2 cellular contexts compared by ENCODE assay signal in genomic region chr2:216661639-216662375, GRCh38.
TF ChIP-seq lines count a peak whose summit lies in the region.

No MANE protein-coding gene starts in this region.

TF ChIP-seq in HEK293, 187 proteins besides CTCF, POLR2A, EP300 and RAD21:
- TF ChIP-seq ZNF248 (tag by site-specific recombination; IDR thresholded peaks at IDR 0.05) (no peak), ZNF16 (tag by site-specific recombination; IDR thresholded peaks at IDR 0.05; ENCODE audit: low read depth) (no peak), ZBTB6 (tag by site-specific recombination; IDR thresholded peaks at IDR 0.05) (no peak), ZNF521 (tag by site-specific recombination; IDR thresholded peaks at IDR 0.05) (no peak), AEBP2 (tag by site-specific recombination; IDR thresholded peaks at IDR 0.05; ENCODE audit: borderline replicate concordance) (no peak), ZNF24 (tag by site-specific recombination; IDR thresholded peaks at IDR 0.05) (no peak), ZNF112 (tag by site-specific recombination; IDR thresholded peaks at IDR 0.05) (no peak), ZNF548 (tag by site-specific recombination; IDR thresholded peaks at IDR 0.05) (no peak), SP2 (tag by site-specific recombination; IDR thresholded peaks at IDR 0.05) (no peak)

TF ChIP-seq in K562, 482 proteins besides CTCF, POLR2A, EP300 and RAD21:
- TF ChIP-seq ZNF589 (CRISPR knock-in tag; IDR thresholded peaks at IDR 0.05; ENCODE audit: low read depth) (0 out of 2 replicates have a peak, but pooled peaks have one; percentile 28), ELK3 (CRISPR knock-in tag; IDR thresholded peaks at IDR 0.05) (no peak), TAL1 (IDR thresholded peaks at IDR 0.05) (no peak), NRF1 (conservative IDR thresholded peaks at IDR 0.05 in 1 of 2, IDR thresholded peaks at IDR 0.05 in 1 of 2) (peak in 1 of 2 experiments; percentile 33; a peak in 1 of 4 replicates), POLR2B (IDR thresholded peaks at IDR 0.05; ENCODE audit: low read depth, partially characterized antibody) (no peak), NELFE (IDR thresholded peaks at IDR 0.05; ENCODE audit: insufficient read depth, insufficient read length) (no peak), DEAF1 (CRISPR knock-in tag; IDR thresholded peaks at IDR 0.05) (peak; percentile 61; the same call in 1 of the 2 replicates), MYC (IDR thresholded peaks at IDR 0.05; ENCODE audit: low read depth, low read length) (0 out of 2 replicates have a peak, but pooled peaks have one; percentile 22), MYC (CRISPR knock-in tag; IDR thresholded peaks at IDR 0.05; ENCODE audit: borderline replicate concordance, low read depth) (no peak), MYBL2 (IDR thresholded peaks at IDR 0.05; ENCODE audit: low read depth) (no peak), MYBL2 (CRISPR knock-in tag; IDR thresholded peaks at IDR 0.05; ENCODE audit: borderline replicate concordance) (no peak), ZNF395 (CRISPR knock-in tag; IDR thresholded peaks at IDR 0.05) (no peak), BDP1 (IDR thresholded peaks at IDR 0.05; ENCODE audit: insufficient read depth, insufficient read length) (no peak), ZNF639 (CRISPR knock-in tag; conservative IDR thresholded peaks at IDR 0.05 in 1 of 2, IDR thresholded peaks at IDR 0.05 in 1 of 2) (0 out of 4 replicates have a peak, but pooled peaks of 1 of the 2 experiments have one; percentile 34), STAG1 (CRISPR knock-in tag; IDR thresholded peaks at IDR 0.05; ENCODE audit: borderline replicate concordance) (peak; percentile 44; the same call in 1 of the 2 replicates), CCAR2 (IDR thresholded peaks at IDR 0.05; ENCODE audit: low read depth, low read length) (no peak), ZNF764 (CRISPR knock-in tag; IDR thresholded peaks at IDR 0.05; ENCODE audit: low read depth) (no peak), TFAP4 (CRISPR knock-in tag; IDR thresholded peaks at IDR 0.05; ENCODE audit: borderline replicate concordance) (no peak), SOX6 (IDR thresholded peaks at IDR 0.05) (no peak), BRF2 (IDR thresholded peaks at IDR 0.05; ENCODE audit: borderline replicate concordance, insufficient read depth, insufficient read length) (no peak), BHLHE40 (IDR thresholded peaks at IDR 0.05; ENCODE audit: low read length) (peak; percentile 53), CREM (IDR thresholded peaks at IDR 0.05; ENCODE audit: low read depth) (peak; percentile 22; the same call in 1 of the 2 replicates)
TF ChIP-seq in K562: peak in this region for 8.
